In genomic region chr9:37426431-37426830, GRCh38 we compare ENCODE assay signal across 7 cellular contexts. TPM values are rescaled to one million over a fixed set of nuclear protein-coding genes. Genes with fewer than 3 reads are reported as not detected.
A peak's percentile ranks its signal among the peaks of the same experiment; 100 is the strongest.
DNase-seq lines count a peak whose midpoint lies in the region; ATAC-seq, FAIRE-seq and TF ChIP-seq lines count a peak whose summit lies in the region.
"Not testable (repeated sequence)": the region's sequence is repeated elsewhere in the genome, so short reads cannot be mapped to it uniquely, and the experiment has no call there.

No MANE protein-coding gene starts in this region.

- whole genome bisulfite sequencing in K562 (ENCODE audit: insufficient coverage, low coverage, missing lambda C conversion rate), result 91% methylated on average over 13 of the region's 15 CpGs
- WGBS in liver, result 75% methylated on average over 15 of the region's 15 CpGs

- intact Hi-C loops in K562 (cut with micrococcal nuclease), result not testable (repeated sequence)

- not testable (repeated sequence) for FAIRE-seq in K562 (lab: Jason Lieb, UNC)

- not testable (repeated sequence) for ATAC-seq in T-helper 17 cell, K562

- not testable (repeated sequence) for TF ChIP-seq EP300 in K562 (IDR thresholded peaks at IDR 0.05; ENCODE audit: low read length)

- not testable (repeated sequence) for H3K36me3 Mint-ChIP-seq in T-helper 17 cell (ENCODE audit: low read depth); activated naive CD8-positive, alpha-beta T cell; type B pancreatic cell
- peaks cover 80% of the 10 kb centered on the region for H3K36me3 Mint-ChIP-seq in activated T-cell treated with anti-CD3 and anti-CD28 coated beads, Interleukin-2, amount 50 U/mL, for 24 hours (ENCODE audit: low read depth)
- peaks cover 32% of the 10 kb centered on the region for H3K36me3 Mint-ChIP-seq in nephron progenitor cell (ENCODE audit: low read depth)

- DNase-seq in T-helper 17 cell; activated T-cell treated with anti-CD3 and anti-CD28 coated beads, Interleukin-2, amount 50 U/mL, for 24 hours; K562 (ENCODE audit: extremely low read depth in 1 of 4, low spot score in 3 of 4); nephron progenitor cell; type B pancreatic cell (ENCODE audit: extremely low spot score, unreplicated experiment): not testable (repeated sequence)

- TF ChIP-seq POLR2A in K562 (conservative IDR thresholded peaks at IDR 0.05), result not testable (repeated sequence)

- not testable (repeated sequence) for H2AFZ ChIP-seq in K562 (ENCODE audit: low read depth, low read length)

- not testable (repeated sequence) for H3K9me1 ChIP-seq in K562 (ENCODE audit: control insufficient read depth, insufficient read depth, low read length)

- H3K9me3 ChIP-seq in T-helper 17 cell (ENCODE audit: control insufficient read depth, low read length, poor library complexity, severe bottlenecking); K562 (replicated peaks; ENCODE audit: control insufficient read depth, insufficient read depth, low read depth, low read length); liver (ENCODE audit: control insufficient read depth in 4 of 4, low read length in 3 of 4): not testable (repeated sequence)

- CTCF ChIA-PET in K562 (lab: Yijun Ruan, JAX; ENCODE audit: low intra/inter-chr PET ratio), result not testable (repeated sequence)

- in situ Hi-C loops in K562 (cut with MboI), result not testable (repeated sequence)

- H3K9me3 Mint-ChIP-seq in activated T-cell treated with anti-CD3 and anti-CD28 coated beads, Interleukin-2, amount 50 U/mL, for 24 hours; activated naive CD8-positive, alpha-beta T cell (ENCODE audit: low read depth); nephron progenitor cell; type B pancreatic cell: not testable (repeated sequence)

- TF ChIP-seq RAD21 in K562 (CRISPR knock-in tag; conservative IDR thresholded peaks at IDR 0.05 in 1 of 2, IDR thresholded peaks at IDR 0.05 in 1 of 2); liver (IDR thresholded peaks at IDR 0.05): not testable (repeated sequence)

- H3K4me2 ChIP-seq in K562 (ENCODE audit: insufficient read depth, low read length), result not testable (repeated sequence)

- peaks cover 39% of the 10 kb centered on the region for H3K79me2 ChIP-seq in K562 (ENCODE audit: control insufficient read depth, insufficient read depth, low read length)

- H3K27ac Mint-ChIP-seq in T-helper 17 cell, result not testable (repeated sequence)
- H3K27ac Mint-ChIP-seq in activated T-cell treated with anti-CD3 and anti-CD28 coated beads, Interleukin-2, amount 50 U/mL, for 24 hours, result peak overlapping the region; percentile 48
- peak overlapping the region; percentile 46 for H3K27ac Mint-ChIP-seq in activated naive CD8-positive, alpha-beta T cell
- peak overlapping the region; percentile 51 for H3K27ac Mint-ChIP-seq in nephron progenitor cell
- peak overlapping the region; percentile 31 for H3K27ac Mint-ChIP-seq in type B pancreatic cell

- H4K20me1 ChIP-seq in K562 (replicated peaks; ENCODE audit: control insufficient read depth, insufficient read depth, low read length), result peaks cover 14% of the 10 kb centered on the region

- H3K9ac ChIP-seq in K562 (ENCODE audit: insufficient read depth in 1 of 2, low read depth in 2 of 2, low read length in 2 of 2) (0 out of 4 replicates have a peak overlapping the region, but pooled peaks of 1 of the 2 experiments have one; percentile 32), liver (ENCODE audit: low read depth in 1 of 2, low read length in 2 of 2) (peak overlapping the region in 1 of 2 donors; percentile 33)

- not testable (repeated sequence) for H3K27me3 ChIP-seq in K562 (ENCODE audit: control insufficient read depth in 2 of 2, insufficient read depth in 2 of 2, low read length in 2 of 2); liver (ENCODE audit: control insufficient read depth in 4 of 4, insufficient read depth in 4 of 4, low read length in 3 of 4)

- not testable (repeated sequence) for H3K4me3 ChIP-seq in K562; liver (ENCODE audit: low read depth in 1 of 3, low read length in 3 of 3)

- BruUV-seq in K562 (replicated peaks; lab: Mats Ljungman, UMichigan), result not testable (repeated sequence)

- H3K27me3 Mint-ChIP-seq in T-helper 17 cell; activated T-cell treated with anti-CD3 and anti-CD28 coated beads, Interleukin-2, amount 50 U/mL, for 24 hours; activated naive CD8-positive, alpha-beta T cell; nephron progenitor cell (ENCODE audit: low read depth, poor library complexity); type B pancreatic cell: not testable (repeated sequence)

- not testable (repeated sequence) for TF ChIP-seq CTCF in K562 (IDR thresholded peaks at IDR 0.05 in 2 of 3, conservative IDR thresholded peaks at IDR 0.05 in 1 of 3; ENCODE audit: insufficient read depth in 2 of 3, low read depth in 1 of 3, low read length in 3 of 3); liver (IDR thresholded peaks at IDR 0.05; ENCODE audit: low read depth, low read length, missing input control); nephron progenitor cell (IDR thresholded peaks at IDR 0.05); type B pancreatic cell (conservative IDR thresholded peaks at IDR 0.05)

- H3K36me3 ChIP-seq in K562 (ENCODE audit: control insufficient read depth, insufficient read depth, low read length) (peaks cover 80% of the 10 kb centered on the region), liver (ENCODE audit: control insufficient read depth in 4 of 4, insufficient read depth in 3 of 4, low read depth in 1 of 4, low read length in 3 of 4) (peaks cover 10 to 25% (median 17%) of the 10 kb centered on the region in 4 donors)

- H3K4me1 ChIP-seq in K562 (replicated peaks in 1 of 2; ENCODE audit: control insufficient read depth in 2 of 2, insufficient read depth in 2 of 2, low read length in 2 of 2), result peaks cover 15 to 36% of the 10 kb centered on the region in 2 experiments
- peaks cover 33 to 91% (median 84%) of the 10 kb centered on the region in 4 donors for H3K4me1 ChIP-seq in liver (ENCODE audit: control insufficient read depth in 4 of 4, insufficient read depth in 4 of 4, low read length in 3 of 4)

- H3K4me1 Mint-ChIP-seq in T-helper 17 cell (peaks cover 16% of the 10 kb centered on the region), nephron progenitor cell (peaks cover 41% of the 10 kb centered on the region), type B pancreatic cell (ENCODE audit: unreplicated experiment) (peaks cover 13% of the 10 kb centered on the region)
- H3K4me1 Mint-ChIP-seq in activated T-cell treated with anti-CD3 and anti-CD28 coated beads, Interleukin-2, amount 50 U/mL, for 24 hours (ENCODE audit: low read depth), result peaks cover 28% of the 10 kb centered on the region
- peaks cover 28% of the 10 kb centered on the region for H3K4me1 Mint-ChIP-seq in activated naive CD8-positive, alpha-beta T cell (ENCODE audit: low read depth)

- POLR2A ChIA-PET in K562 (lab: Yijun Ruan, JAX), result interaction anchor here (1.0 to 2.2 kb wide), 3 partner anchors 10 to 31 kb away, joined by 3 to 9 read pairs (median 3); no protein-coding TSS in a partner anchor

- H3K27ac ChIP-seq in K562 (ENCODE audit: extremely low read depth, low read depth, low read length), result not testable (repeated sequence)
- peak overlapping the region; percentile 24 to 98 for H3K27ac ChIP-seq in liver (ENCODE audit: low read depth in 1 of 2, low read length in 2 of 2)

- H3K4me3 Mint-ChIP-seq in T-helper 17 cell, result peak overlapping the region; percentile 9
- H3K4me3 Mint-ChIP-seq in activated T-cell treated with anti-CD3 and anti-CD28 coated beads, Interleukin-2, amount 50 U/mL, for 24 hours; activated naive CD8-positive, alpha-beta T cell; nephron progenitor cell; type B pancreatic cell: not testable (repeated sequence)

RNA-seq across cellular contexts. Expression of gene GRHPR, which starts 3.9 kb away (rescaled TPM):
- total RNA-seq in T-helper 17 cell, result 10 to 100 TPM; 28.9 to 29.5 TPM
- 153 and 249 TPM in 2 replicates for total RNA-seq in K562 (2011; cell fraction: chromatin; rRNA removed; ENCODE audit: low replicate concordance)
- 152 and 167 TPM in 2 replicates for total RNA-seq in K562 (2011; cell fraction: nucleolus; rRNA removed)
- total RNA-seq in K562 (2011; cell fraction: nucleoplasm; rRNA removed), result 169 and 188 TPM in 2 replicates
- total RNA-seq in K562 (2014; rRNA removed), result 142 and 188 TPM in 2 replicates
- 60.4 and 81.2 TPM in 2 replicates for total RNA-seq in K562 (2014; rRNA removed; fragmentation: Illumina TruSeq; extraction: Trizol)
- total RNA-seq in K562 (2015; rRNA removed; fragmentation: Illumina TruSeq; extraction: Trizol), result 124 and 128 TPM in 2 replicates
- total RNA-seq in K562 (2021), result 120 TPM in 2 replicates
- 140 and 170 TPM in 2 replicates for polyA plus RNA-seq in K562 (2011; rRNA removed)
- polyA plus RNA-seq in K562 (2011; cell fraction: cytosol; rRNA removed), result 244 and 362 TPM in 2 replicates
- polyA plus RNA-seq in K562 (2011; cell fraction: nucleus; rRNA removed), result 198 and 228 TPM in 2 replicates
- 125 and 212 TPM in 2 replicates for polyA plus RNA-seq in K562 (2012)
- 108 and 122 TPM in 2 replicates for polyA plus RNA-seq in K562 (2014; fragmentation: Illumina TruSeq; extraction: Trizol)
- 10 to 100 TPM; 38.9 to 59.0 TPM for polyA plus RNA-seq in K562 (2014; fragmentation: Nextera tagmentation; extraction: Ambion mirVana)
- 144 and 164 TPM in 2 replicates for polyA plus RNA-seq in K562 (2014; rRNA removed)
- polyA minus RNA-seq in K562 (2011; rRNA and poly(A)+ RNA removed), result 88.7 and 103 TPM in 2 replicates
- 76.4 and 82.6 TPM in 2 replicates for polyA minus RNA-seq in K562 (2011; cell fraction: cytosol; rRNA and poly(A)+ RNA removed)
- 75.5 and 95.9 TPM in 2 replicates for polyA minus RNA-seq in K562 (2011; cell fraction: nucleus; rRNA and poly(A)+ RNA removed)
- total RNA-seq in liver, result 100 to 1,000 TPM; 125 to 524 TPM
- 100 to 1,000 TPM; 197 to 391 TPM for polyA plus RNA-seq in liver
- total RNA-seq in type B pancreatic cell (ENCODE audit: low replicate concordance), result 81.6 and 109 TPM in 2 replicates

RNA-seq across cellular contexts. Expression of gene ZBTB5, which starts 38.8 kb away (rescaled TPM):
- 10 to 100 TPM; 13.9 to 16.5 TPM for total RNA-seq in T-helper 17 cell
- total RNA-seq in K562 (2011; cell fraction: chromatin; rRNA removed; ENCODE audit: low replicate concordance), result 41.8 and 45.3 TPM in 2 replicates
- total RNA-seq in K562 (2011; cell fraction: nucleolus; rRNA removed), result 38.3 and 44.4 TPM in 2 replicates
- 44.4 and 47.6 TPM in 2 replicates for total RNA-seq in K562 (2011; cell fraction: nucleoplasm; rRNA removed)
- 14.8 and 15.1 TPM in 2 replicates for total RNA-seq in K562 (2014; rRNA removed)
- 14.8 and 15.3 TPM in 2 replicates for total RNA-seq in K562 (2014; rRNA removed; fragmentation: Illumina TruSeq; extraction: Trizol)
- 14.4 and 15.5 TPM in 2 replicates for total RNA-seq in K562 (2015; rRNA removed; fragmentation: Illumina TruSeq; extraction: Trizol)
- total RNA-seq in K562 (2021), result 16.6 and 18.9 TPM in 2 replicates
- 43.2 and 46.6 TPM in 2 replicates for polyA plus RNA-seq in K562 (2011; rRNA removed)
- 33.1 and 42.6 TPM in 2 replicates for polyA plus RNA-seq in K562 (2011; cell fraction: cytosol; rRNA removed)
- polyA plus RNA-seq in K562 (2011; cell fraction: nucleus; rRNA removed), result 43.6 and 54.0 TPM in 2 replicates
- 13.7 and 13.8 TPM in 2 replicates for polyA plus RNA-seq in K562 (2012)
- polyA plus RNA-seq in K562 (2014; fragmentation: Illumina TruSeq; extraction: Trizol), result 20.1 and 21.2 TPM in 2 replicates
- 1 to 10 TPM; 2.3 to 4.7 TPM for polyA plus RNA-seq in K562 (2014; fragmentation: Nextera tagmentation; extraction: Ambion mirVana)
- polyA plus RNA-seq in K562 (2014; rRNA removed), result 16.3 and 16.9 TPM in 2 replicates
- polyA minus RNA-seq in K562 (2011; rRNA and poly(A)+ RNA removed), result 43.5 and 52.8 TPM in 2 replicates
- polyA minus RNA-seq in K562 (2011; cell fraction: cytosol; rRNA and poly(A)+ RNA removed), result 15.8 and 19.3 TPM in 2 replicates
- polyA minus RNA-seq in K562 (2011; cell fraction: nucleus; rRNA and poly(A)+ RNA removed), result 20.2 and 29.5 TPM in 2 replicates
- total RNA-seq in liver, result 1 to 10 TPM; 9.3 to 9.4 TPM
- 1 to 10 TPM; 2.4 to 3.6 TPM for polyA plus RNA-seq in liver
- total RNA-seq in type B pancreatic cell (ENCODE audit: low replicate concordance), result 22.6 and 25.9 TPM in 2 replicates

RNA-seq across cellular contexts. Expression of gene POLR1E, which starts 59.3 kb away (rescaled TPM):
- 10 to 100 TPM; 28.6 to 38.3 TPM for total RNA-seq in T-helper 17 cell
- 50.0 and 70.5 TPM in 2 replicates for total RNA-seq in K562 (2011; cell fraction: chromatin; rRNA removed; ENCODE audit: low replicate concordance)
- total RNA-seq in K562 (2011; cell fraction: nucleolus; rRNA removed), result 44.6 and 55.7 TPM in 2 replicates
- total RNA-seq in K562 (2011; cell fraction: nucleoplasm; rRNA removed), result 43.4 and 44.5 TPM in 2 replicates
- total RNA-seq in K562 (2014; rRNA removed), result 61.1 and 70.2 TPM in 2 replicates
- 102 and 104 TPM in 2 replicates for total RNA-seq in K562 (2014; rRNA removed; fragmentation: Illumina TruSeq; extraction: Trizol)
- 82.0 and 85.0 TPM in 2 replicates for total RNA-seq in K562 (2015; rRNA removed; fragmentation: Illumina TruSeq; extraction: Trizol)
- 69.0 and 73.1 TPM in 2 replicates for total RNA-seq in K562 (2021)
- polyA plus RNA-seq in K562 (2011; rRNA removed), result 70.3 and 95.1 TPM in 2 replicates
- polyA plus RNA-seq in K562 (2011; cell fraction: cytosol; rRNA removed), result 41.3 and 55.7 TPM in 2 replicates
- polyA plus RNA-seq in K562 (2011; cell fraction: nucleus; rRNA removed), result 23.3 and 26.4 TPM in 2 replicates
- polyA plus RNA-seq in K562 (2012), result 52.5 and 66.7 TPM in 2 replicates
- polyA plus RNA-seq in K562 (2014; fragmentation: Illumina TruSeq; extraction: Trizol), result 89.6 and 91.7 TPM in 2 replicates
- 10 to 100 TPM; 18.9 to 39.4 TPM for polyA plus RNA-seq in K562 (2014; fragmentation: Nextera tagmentation; extraction: Ambion mirVana)
- 74.4 and 85.6 TPM in 2 replicates for polyA plus RNA-seq in K562 (2014; rRNA removed)
- 104 and 115 TPM in 2 replicates for polyA minus RNA-seq in K562 (2011; rRNA and poly(A)+ RNA removed)
- polyA minus RNA-seq in K562 (2011; cell fraction: cytosol; rRNA and poly(A)+ RNA removed), result 34.6 and 39.5 TPM in 2 replicates
- polyA minus RNA-seq in K562 (2011; cell fraction: nucleus; rRNA and poly(A)+ RNA removed), result 23.8 and 26.3 TPM in 2 replicates
- 10 to 100 TPM; 15.5 to 25.5 TPM for total RNA-seq in liver
- polyA plus RNA-seq in liver, result 10 to 100 TPM in 1 of 2 donors, 1 to 10 TPM in 1; 4.9 to 13.3 TPM
- total RNA-seq in type B pancreatic cell (ENCODE audit: low replicate concordance), result 16.3 and 26.9 TPM in 2 replicates
